1 cellular context compared by ENCODE assay signal in genomic region chr5:141491323-141492167, GRCh38.
TF ChIP-seq lines count a peak whose summit lies in the region.

No MANE protein-coding gene starts in this region.

TF ChIP-seq in GM12878, 131 proteins besides CTCF, POLR2A, EP300 and RAD21 (continued from another document):
- TF ChIP-seq USF1 (IDR thresholded peaks at IDR 0.05; ENCODE audit: borderline replicate concordance, extremely low read length, insufficient read depth, low read depth, low read length) (no peak), STAT1 (conservative IDR thresholded peaks at IDR 0.05) (no peak), IKZF1 (conservative IDR thresholded peaks at IDR 0.05) (no peak)
